ENCODE assay signal across 9 cellular contexts in genomic region chr5:56314536-56314935, GRCh38.
A peak's percentile ranks its signal among the peaks of the same experiment; 100 is the strongest.
DNase-seq lines count a peak whose midpoint lies in the region; ATAC-seq and TF ChIP-seq lines count a peak whose summit lies in the region.
"Had no signal": no experiment of that assay in that cellular context is flagged by ENCODE, and none has a peak within 500 bp of the region (broad histone marks: within the 10 kb centered on the region; RNA-seq: fewer than 3 reads in every experiment).

No MANE protein-coding gene starts in this region.

- DNase-seq in activated CD4-positive, alpha-beta T cell treated with anti-CD3 and anti-CD28 coated beads for 4 hours: peak; percentile 25 to 36
- DNase-seq in activated CD4-positive, alpha-beta T cell treated with anti-CD3 and anti-CD28 coated beads for 1 hour: no peak
- DNase-seq in adipocyte (ENCODE audit: low read depth) (peak; percentile 22), osteoblast (ENCODE audit: insufficient read length, low spot score, missing footprints) (peak; percentile 36), NCI-H2227 treated with DMSO at 0.1 percent for 48 hours (lab: John Stamatoyannopoulos, UW) (no peak)
- no peak for DNase-seq in activated CD8-positive, alpha-beta memory T cell treated with anti-CD3 and anti-CD28 coated beads for 24 hours
- no peak for DNase-seq in activated T-cell treated with anti-CD3 and anti-CD28 coated beads, Interleukin-2, amount 50 U/mL, for 24 hours

- H3K27me3 Mint-ChIP-seq in activated T-cell treated with anti-CD3 and anti-CD28 coated beads, Interleukin-2, amount 50 U/mL, for 24 hours: no peaks in the 10 kb centered on the region

- no peak overlapping the region for H3K27ac ChIP-seq in osteoblast (ENCODE audit: low read depth, low read length)

- no peak overlapping the region for H3K4me3 Mint-ChIP-seq in activated T-cell treated with anti-CD3 and anti-CD28 coated beads, Interleukin-2, amount 50 U/mL, for 24 hours
- H3K4me3 Mint-ChIP-seq: central memory CD8-positive, alpha-beta T cell had no signal

- no peak for TF ChIP-seq CTCF in osteoblast (IDR thresholded peaks at IDR 0.05; ENCODE audit: extremely low read depth, low read depth, low read length)

- no peak overlapping the region for H3K4me2 ChIP-seq in osteoblast (ENCODE audit: insufficient read depth, low read length)

- no peaks in the 10 kb centered on the region for H3K36me3 ChIP-seq in adipocyte (ENCODE audit: control insufficient read depth, insufficient read depth, low read length, severe bottlenecking)
- H3K36me3 ChIP-seq in osteoblast (ENCODE audit: insufficient read depth, low read length): no peaks in the 10 kb centered on the region

- H2AFZ ChIP-seq in osteoblast (ENCODE audit: low read length): no peak overlapping the region

- no peak overlapping the region for H3K27ac Mint-ChIP-seq in activated T-cell treated with anti-CD3 and anti-CD28 coated beads, Interleukin-2, amount 50 U/mL, for 24 hours

- H3K27me3 ChIP-seq in adipocyte (replicated peaks; ENCODE audit: control insufficient read depth, insufficient read depth, low read length) (peaks cover 13% of the 10 kb centered on the region), osteoblast (ENCODE audit: insufficient read depth, low read length) (peaks cover 9% of the 10 kb centered on the region)

- H3K79me2 ChIP-seq in osteoblast (ENCODE audit: insufficient read depth, low read length): no peaks in the 10 kb centered on the region

- H3K9me3 ChIP-seq in adipocyte (ENCODE audit: control insufficient read depth, low read length) (no peaks in the 10 kb centered on the region), osteoblast (ENCODE audit: low read depth, low read length) (no peaks in the 10 kb centered on the region)

- no peaks in the 10 kb centered on the region for H3K9me3 Mint-ChIP-seq in activated T-cell treated with anti-CD3 and anti-CD28 coated beads, Interleukin-2, amount 50 U/mL, for 24 hours
- H3K9me3 Mint-ChIP-seq: central memory CD8-positive, alpha-beta T cell had no signal

- H4K20me1 ChIP-seq in osteoblast (ENCODE audit: insufficient read depth, low read length): no peaks in the 10 kb centered on the region

- H3K4me1 Mint-ChIP-seq in activated T-cell treated with anti-CD3 and anti-CD28 coated beads, Interleukin-2, amount 50 U/mL, for 24 hours (ENCODE audit: low read depth): peaks cover 59% of the 10 kb centered on the region
- H3K4me1 Mint-ChIP-seq: central memory CD8-positive, alpha-beta T cell had no signal

- H3K4me3 ChIP-seq in adipocyte (ENCODE audit: low read length) (no peak overlapping the region), osteoblast (ENCODE audit: insufficient read depth, low read length) (no peak overlapping the region)

- H3K4me1 ChIP-seq in adipocyte (ENCODE audit: control insufficient read depth, insufficient read depth, low read length) (peaks cover 6% of the 10 kb centered on the region), osteoblast (ENCODE audit: insufficient read depth, low read length) (peaks cover 7% of the 10 kb centered on the region)

- H3K36me3 Mint-ChIP-seq in activated T-cell treated with anti-CD3 and anti-CD28 coated beads, Interleukin-2, amount 50 U/mL, for 24 hours (ENCODE audit: low read depth): no peaks in the 10 kb centered on the region

- ATAC-seq in HG03139 (IDR thresholded peaks at IDR 0.05; ENCODE audit: unreplicated experiment): peak; percentile 52

- H3K9ac ChIP-seq in adipocyte (ENCODE audit: low read length): no peak overlapping the region

Comparison
In these comparisons a context has a peak if more than half of its experiments do, and no peak if none do; other contexts are left out.
1. DNase-seq: peak in activated CD4-positive, alpha-beta T cell treated with anti-CD3 and anti-CD28 coated beads for 4 hours (2 of 2), adipocyte (single experiment) and osteoblast (single experiment); none in activated CD4-positive, alpha-beta T cell treated with anti-CD3 and anti-CD28 coated beads for 1 hour (single experiment), activated CD8-positive, alpha-beta memory T cell treated with anti-CD3 and anti-CD28 coated beads for 24 hours (single experiment), NCI-H2227 treated with DMSO at 0.1 percent for 48 hours (single experiment) and activated T-cell treated with anti-CD3 and anti-CD28 coated beads, Interleukin-2, amount 50 U/mL, for 24 hours (single experiment).